Comparison of ENCODE assay signal across 1 cellular context in the genomic region with DNA sequence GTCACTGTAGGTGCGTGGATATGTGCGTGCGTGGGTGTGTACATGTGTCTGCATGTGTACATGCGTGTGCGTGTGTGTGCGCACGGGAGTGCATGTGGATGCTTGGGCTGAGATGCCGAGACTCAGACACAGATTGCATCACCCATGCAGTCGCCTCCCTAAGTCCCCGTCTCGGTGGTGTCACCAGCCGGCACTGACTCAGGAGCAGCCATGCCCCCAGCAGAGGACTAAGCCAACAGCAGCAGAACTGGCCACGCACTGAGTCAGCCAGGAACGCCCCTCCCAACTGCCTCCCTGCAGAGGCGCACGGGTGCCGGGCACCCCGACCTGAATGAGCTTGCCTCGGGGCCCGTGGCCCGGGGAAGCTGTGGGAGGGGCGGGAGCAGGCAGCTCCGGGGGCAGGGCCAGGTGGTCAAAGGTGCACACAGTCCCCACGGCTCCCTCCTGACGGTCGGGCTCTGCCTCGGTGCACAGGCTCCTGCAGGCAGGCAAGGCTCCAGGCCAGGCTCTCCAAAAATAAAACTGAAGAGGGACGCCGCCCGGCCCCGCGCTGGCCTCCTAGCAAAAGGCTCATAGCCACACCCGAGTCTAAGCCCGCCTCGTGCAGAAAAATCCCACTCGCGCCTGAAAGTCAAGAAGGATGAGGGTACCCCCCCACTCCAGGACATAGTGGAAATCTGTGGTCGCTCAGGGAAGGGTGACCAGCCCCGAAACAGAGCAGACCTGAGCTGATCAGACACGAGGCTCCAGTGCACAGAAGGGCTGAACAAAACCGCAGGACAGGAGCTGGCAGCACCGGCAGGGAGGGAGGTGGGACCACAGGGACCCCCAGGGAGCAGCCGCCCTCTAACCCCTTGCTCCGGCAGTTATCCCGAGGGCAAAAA.
TF ChIP-seq lines count a peak whose summit lies in the region.

No MANE protein-coding gene starts in this region.

TF ChIP-seq in HepG2, 621 proteins besides CTCF, POLR2A, EP300 and RAD21 (continued from another document):
- TF ChIP-seq, protein P1, sequence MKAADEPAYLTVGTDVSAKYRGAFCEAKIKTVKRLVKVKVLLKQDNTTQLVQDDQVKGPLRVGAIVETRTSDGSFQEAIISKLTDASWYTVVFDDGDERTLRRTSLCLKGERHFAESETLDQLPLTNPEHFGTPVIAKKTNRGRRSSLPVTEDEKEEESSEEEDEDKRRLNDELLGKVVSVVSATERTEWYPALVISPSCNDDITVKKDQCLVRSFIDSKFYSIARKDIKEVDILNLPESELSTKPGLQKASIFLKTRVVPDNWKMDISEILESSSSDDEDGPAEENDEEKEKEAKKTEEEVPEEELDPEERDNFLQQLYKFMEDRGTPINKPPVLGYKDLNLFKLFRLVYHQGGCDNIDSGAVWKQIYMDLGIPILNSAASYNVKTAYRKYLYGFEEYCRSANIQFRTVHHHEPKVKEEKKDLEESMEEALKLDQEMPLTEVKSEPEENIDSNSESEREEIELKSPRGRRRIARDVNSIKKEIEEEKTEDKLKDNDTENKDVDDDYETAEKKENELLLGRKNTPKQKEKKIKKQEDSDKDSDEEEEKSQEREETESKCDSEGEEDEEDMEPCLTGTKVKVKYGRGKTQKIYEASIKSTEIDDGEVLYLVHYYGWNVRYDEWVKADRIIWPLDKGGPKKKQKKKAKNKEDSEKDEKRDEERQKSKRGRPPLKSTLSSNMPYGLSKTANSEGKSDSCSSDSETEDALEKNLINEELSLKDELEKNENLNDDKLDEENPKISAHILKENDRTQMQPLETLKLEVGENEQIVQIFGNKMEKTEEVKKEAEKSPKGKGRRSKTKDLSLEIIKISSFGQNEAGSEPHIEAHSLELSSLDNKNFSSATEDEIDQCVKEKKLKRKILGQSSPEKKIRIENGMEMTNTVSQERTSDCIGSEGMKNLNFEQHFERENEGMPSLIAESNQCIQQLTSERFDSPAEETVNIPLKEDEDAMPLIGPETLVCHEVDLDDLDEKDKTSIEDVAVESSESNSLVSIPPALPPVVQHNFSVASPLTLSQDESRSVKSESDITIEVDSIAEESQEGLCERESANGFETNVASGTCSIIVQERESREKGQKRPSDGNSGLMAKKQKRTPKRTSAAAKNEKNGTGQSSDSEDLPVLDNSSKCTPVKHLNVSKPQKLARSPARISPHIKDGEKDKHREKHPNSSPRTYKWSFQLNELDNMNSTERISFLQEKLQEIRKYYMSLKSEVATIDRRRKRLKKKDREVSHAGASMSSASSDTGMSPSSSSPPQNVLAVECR (CRISPR knock-in tag; IDR thresholded peaks at IDR 0.05; ENCODE audit: borderline replicate concordance) = peak; percentile 37; the same call in 1 of the 2 replicates
- TF ChIP-seq MATR3 (CRISPR knock-in tag; IDR thresholded peaks at IDR 0.05) (no peak; the same call in 1 of the 2 replicates), ZNF839 (CRISPR knock-in tag; IDR thresholded peaks at IDR 0.05; ENCODE audit: borderline replicate concordance) (no peak), RFXANK (CRISPR knock-in tag; IDR thresholded peaks at IDR 0.05) (no peak), RARA (CRISPR knock-in tag; IDR thresholded peaks at IDR 0.05) (peak; percentile 34; the same call in 1 of the 2 replicates), NR2C2 (CRISPR knock-in tag; IDR thresholded peaks at IDR 0.05; ENCODE audit: borderline replicate concordance) (0 out of 2 replicates have a peak, but pooled peaks have one; percentile 2), ZKSCAN8 (CRISPR knock-in tag; IDR thresholded peaks at IDR 0.05; ENCODE audit: borderline replicate concordance) (no peak), RELA (CRISPR knock-in tag; IDR thresholded peaks at IDR 0.05) (no peak), ZNF292 (CRISPR knock-in tag; IDR thresholded peaks at IDR 0.05; ENCODE audit: borderline replicate concordance, low read depth) (peak; percentile 53; the same call in 1 of the 2 replicates), KDM1A (CRISPR knock-in tag; IDR thresholded peaks at IDR 0.05) (no peak), POGZ (CRISPR knock-in tag; IDR thresholded peaks at IDR 0.05) (peak; percentile 35; the same call in 1 of the 2 replicates), SAP130 (CRISPR knock-in tag; IDR thresholded peaks at IDR 0.05; ENCODE audit: low read depth) (peak; percentile 66), ZNF891 (CRISPR knock-in tag; IDR thresholded peaks at IDR 0.05) (peak; percentile 65; the same call in 1 of the 2 replicates), JARID2 (CRISPR knock-in tag; IDR thresholded peaks at IDR 0.05; ENCODE audit: insufficient replicate concordance) (no peak), BHLHE40 (IDR thresholded peaks at IDR 0.05; ENCODE audit: low read length) (peak; percentile 24; the same call in 1 of the 2 replicates), FLYWCH1 (CRISPR knock-in tag; IDR thresholded peaks at IDR 0.05) (no peak), SRF (IDR thresholded peaks at IDR 0.05; ENCODE audit: low read depth, low read length) (no peak), ZNF644 (CRISPR knock-in tag; IDR thresholded peaks at IDR 0.05; ENCODE audit: low read depth) (peak; percentile 12; the same call in 1 of the 2 replicates), SKI (IDR thresholded peaks at IDR 0.05; ENCODE audit: partially characterized antibody) (peak; percentile 78), ZNF317 (CRISPR knock-in tag; IDR thresholded peaks at IDR 0.05) (0 out of 2 replicates have a peak, but pooled peaks have one; percentile 31), ZBTB38 (CRISPR knock-in tag; IDR thresholded peaks at IDR 0.05) (peak; percentile 64), KDM3A (CRISPR knock-in tag; IDR thresholded peaks at IDR 0.05; ENCODE audit: low read depth) (0 out of 2 replicates have a peak, but pooled peaks have one; percentile 31), TOPORS (CRISPR knock-in tag; IDR thresholded peaks at IDR 0.05) (no peak), ZNF335 (CRISPR knock-in tag; IDR thresholded peaks at IDR 0.05) (no peak), TBX2 (CRISPR knock-in tag; IDR thresholded peaks at IDR 0.05; ENCODE audit: borderline replicate concordance) (peak; percentile 70; the same call in 1 of the 2 replicates), NONO (IDR thresholded peaks at IDR 0.05) (no peak), NONO (CRISPR knock-in tag; conservative IDR thresholded peaks at IDR 0.05) (no peak), CAMTA2 (CRISPR knock-in tag; IDR thresholded peaks at IDR 0.05; ENCODE audit: borderline replicate concordance) (no peak)
- TF ChIP-seq, protein P2, sequence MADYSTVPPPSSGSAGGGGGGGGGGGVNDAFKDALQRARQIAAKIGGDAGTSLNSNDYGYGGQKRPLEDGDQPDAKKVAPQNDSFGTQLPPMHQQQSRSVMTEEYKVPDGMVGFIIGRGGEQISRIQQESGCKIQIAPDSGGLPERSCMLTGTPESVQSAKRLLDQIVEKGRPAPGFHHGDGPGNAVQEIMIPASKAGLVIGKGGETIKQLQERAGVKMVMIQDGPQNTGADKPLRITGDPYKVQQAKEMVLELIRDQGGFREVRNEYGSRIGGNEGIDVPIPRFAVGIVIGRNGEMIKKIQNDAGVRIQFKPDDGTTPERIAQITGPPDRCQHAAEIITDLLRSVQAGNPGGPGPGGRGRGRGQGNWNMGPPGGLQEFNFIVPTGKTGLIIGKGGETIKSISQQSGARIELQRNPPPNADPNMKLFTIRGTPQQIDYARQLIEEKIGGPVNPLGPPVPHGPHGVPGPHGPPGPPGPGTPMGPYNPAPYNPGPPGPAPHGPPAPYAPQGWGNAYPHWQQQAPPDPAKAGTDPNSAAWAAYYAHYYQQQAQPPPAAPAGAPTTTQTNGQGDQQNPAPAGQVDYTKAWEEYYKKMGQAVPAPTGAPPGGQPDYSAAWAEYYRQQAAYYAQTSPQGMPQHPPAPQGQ (CRISPR knock-in tag; IDR thresholded peaks at IDR 0.05; ENCODE audit: borderline replicate concordance) = no peak
- TF ChIP-seq, protein P3, sequence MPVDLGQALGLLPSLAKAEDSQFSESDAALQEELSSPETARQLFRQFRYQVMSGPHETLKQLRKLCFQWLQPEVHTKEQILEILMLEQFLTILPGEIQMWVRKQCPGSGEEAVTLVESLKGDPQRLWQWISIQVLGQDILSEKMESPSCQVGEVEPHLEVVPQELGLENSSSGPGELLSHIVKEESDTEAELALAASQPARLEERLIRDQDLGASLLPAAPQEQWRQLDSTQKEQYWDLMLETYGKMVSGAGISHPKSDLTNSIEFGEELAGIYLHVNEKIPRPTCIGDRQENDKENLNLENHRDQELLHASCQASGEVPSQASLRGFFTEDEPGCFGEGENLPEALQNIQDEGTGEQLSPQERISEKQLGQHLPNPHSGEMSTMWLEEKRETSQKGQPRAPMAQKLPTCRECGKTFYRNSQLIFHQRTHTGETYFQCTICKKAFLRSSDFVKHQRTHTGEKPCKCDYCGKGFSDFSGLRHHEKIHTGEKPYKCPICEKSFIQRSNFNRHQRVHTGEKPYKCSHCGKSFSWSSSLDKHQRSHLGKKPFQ (CRISPR knock-in tag; IDR thresholded peaks at IDR 0.05; ENCODE audit: insufficient replicate concordance) = peak; percentile 38
- TF ChIP-seq, protein P4, sequence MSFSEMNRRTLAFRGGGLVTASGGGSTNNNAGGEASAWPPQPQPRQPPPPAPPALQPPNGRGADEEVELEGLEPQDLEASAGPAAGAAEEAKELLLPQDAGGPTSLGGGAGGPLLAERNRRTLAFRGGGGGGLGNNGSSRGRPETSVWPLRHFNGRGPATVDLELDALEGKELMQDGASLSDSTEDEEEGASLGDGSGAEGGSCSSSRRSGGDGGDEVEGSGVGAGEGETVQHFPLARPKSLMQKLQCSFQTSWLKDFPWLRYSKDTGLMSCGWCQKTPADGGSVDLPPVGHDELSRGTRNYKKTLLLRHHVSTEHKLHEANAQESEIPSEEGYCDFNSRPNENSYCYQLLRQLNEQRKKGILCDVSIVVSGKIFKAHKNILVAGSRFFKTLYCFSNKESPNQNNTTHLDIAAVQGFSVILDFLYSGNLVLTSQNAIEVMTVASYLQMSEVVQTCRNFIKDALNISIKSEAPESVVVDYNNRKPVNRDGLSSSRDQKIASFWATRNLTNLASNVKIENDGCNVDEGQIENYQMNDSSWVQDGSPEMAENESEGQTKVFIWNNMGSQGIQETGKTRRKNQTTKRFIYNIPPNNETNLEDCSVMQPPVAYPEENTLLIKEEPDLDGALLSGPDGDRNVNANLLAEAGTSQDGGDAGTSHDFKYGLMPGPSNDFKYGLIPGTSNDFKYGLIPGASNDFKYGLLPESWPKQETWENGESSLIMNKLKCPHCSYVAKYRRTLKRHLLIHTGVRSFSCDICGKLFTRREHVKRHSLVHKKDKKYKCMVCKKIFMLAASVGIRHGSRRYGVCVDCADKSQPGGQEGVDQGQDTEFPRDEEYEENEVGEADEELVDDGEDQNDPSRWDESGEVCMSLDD (CRISPR knock-in tag; IDR thresholded peaks at IDR 0.05; ENCODE audit: borderline replicate concordance) = no peak
- TF ChIP-seq, protein P5, sequence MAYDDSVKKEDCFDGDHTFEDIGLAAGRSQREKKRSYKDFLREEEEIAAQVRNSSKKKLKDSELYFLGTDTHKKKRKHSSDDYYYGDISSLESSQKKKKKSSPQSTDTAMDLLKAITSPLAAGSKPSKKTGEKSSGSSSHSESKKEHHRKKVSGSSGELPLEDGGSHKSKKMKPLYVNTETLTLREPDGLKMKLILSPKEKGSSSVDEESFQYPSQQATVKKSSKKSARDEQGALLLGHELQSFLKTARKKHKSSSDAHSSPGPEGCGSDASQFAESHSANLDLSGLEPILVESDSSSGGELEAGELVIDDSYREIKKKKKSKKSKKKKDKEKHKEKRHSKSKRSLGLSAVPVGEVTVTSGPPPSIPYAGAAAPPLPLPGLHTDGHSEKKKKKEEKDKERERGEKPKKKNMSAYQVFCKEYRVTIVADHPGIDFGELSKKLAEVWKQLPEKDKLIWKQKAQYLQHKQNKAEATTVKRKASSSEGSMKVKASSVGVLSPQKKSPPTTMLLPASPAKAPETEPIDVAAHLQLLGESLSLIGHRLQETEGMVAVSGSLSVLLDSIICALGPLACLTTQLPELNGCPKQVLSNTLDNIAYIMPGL (CRISPR knock-in tag; IDR thresholded peaks at IDR 0.05; ENCODE audit: borderline replicate concordance in 1 of 2, low read depth in 1 of 2) = peak in 1 of 2 experiments; percentile 22; a peak in 1 of 4 replicates
- TF ChIP-seq, protein P6, sequence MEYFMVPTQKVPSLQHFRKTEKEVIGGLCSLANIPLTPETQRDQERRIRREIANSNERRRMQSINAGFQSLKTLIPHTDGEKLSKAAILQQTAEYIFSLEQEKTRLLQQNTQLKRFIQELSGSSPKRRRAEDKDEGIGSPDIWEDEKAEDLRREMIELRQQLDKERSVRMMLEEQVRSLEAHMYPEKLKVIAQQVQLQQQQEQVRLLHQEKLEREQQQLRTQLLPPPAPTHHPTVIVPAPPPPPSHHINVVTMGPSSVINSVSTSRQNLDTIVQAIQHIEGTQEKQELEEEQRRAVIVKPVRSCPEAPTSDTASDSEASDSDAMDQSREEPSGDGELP (IDR thresholded peaks at IDR 0.05; ENCODE audit: borderline replicate concordance, low read depth) = peak; percentile 42; the same call in 1 of the 2 replicates
- TF ChIP-seq, protein P7, sequence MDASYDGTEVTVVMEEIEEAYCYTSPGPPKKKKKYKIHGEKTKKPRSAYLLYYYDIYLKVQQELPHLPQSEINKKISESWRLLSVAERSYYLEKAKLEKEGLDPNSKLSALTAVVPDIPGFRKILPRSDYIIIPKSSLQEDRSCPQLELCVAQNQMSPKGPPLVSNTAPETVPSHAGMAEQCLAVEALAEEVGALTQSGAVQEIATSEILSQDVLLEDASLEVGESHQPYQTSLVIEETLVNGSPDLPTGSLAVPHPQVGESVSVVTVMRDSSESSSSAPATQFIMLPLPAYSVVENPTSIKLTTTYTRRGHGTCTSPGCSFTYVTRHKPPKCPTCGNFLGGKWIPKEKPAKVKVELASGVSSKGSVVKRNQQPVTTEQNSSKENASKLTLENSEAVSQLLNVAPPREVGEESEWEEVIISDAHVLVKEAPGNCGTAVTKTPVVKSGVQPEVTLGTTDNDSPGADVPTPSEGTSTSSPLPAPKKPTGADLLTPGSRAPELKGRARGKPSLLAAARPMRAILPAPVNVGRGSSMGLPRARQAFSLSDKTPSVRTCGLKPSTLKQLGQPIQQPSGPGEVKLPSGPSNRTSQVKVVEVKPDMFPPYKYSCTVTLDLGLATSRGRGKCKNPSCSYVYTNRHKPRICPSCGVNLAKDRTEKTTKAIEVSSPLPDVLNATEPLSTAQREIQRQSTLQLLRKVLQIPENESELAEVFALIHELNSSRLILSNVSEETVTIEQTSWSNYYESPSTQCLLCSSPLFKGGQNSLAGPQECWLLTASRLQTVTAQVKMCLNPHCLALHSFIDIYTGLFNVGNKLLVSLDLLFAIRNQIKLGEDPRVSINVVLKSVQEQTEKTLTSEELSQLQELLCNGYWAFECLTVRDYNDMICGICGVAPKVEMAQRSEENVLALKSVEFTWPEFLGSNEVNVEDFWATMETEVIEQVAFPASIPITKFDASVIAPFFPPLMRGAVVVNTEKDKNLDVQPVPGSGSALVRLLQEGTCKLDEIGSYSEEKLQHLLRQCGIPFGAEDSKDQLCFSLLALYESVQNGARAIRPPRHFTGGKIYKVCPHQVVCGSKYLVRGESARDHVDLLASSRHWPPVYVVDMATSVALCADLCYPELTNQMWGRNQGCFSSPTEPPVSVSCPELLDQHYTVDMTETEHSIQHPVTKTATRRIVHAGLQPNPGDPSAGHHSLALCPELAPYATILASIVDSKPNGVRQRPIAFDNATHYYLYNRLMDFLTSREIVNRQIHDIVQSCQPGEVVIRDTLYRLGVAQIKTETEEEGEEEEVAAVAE (CRISPR knock-in tag; IDR thresholded peaks at IDR 0.05; ENCODE audit: borderline replicate concordance) = no peak
